1 cellular context compared by ENCODE assay signal in genomic region chr1:170073893-170074249, GRCh38.
TF ChIP-seq lines count a peak whose summit lies in the region.

No MANE protein-coding gene starts in this region.

TF ChIP-seq in GM23338, 12 proteins besides CTCF, POLR2A, EP300 and RAD21 (continued from another document):
- no peak for TF ChIP-seq REST (IDR thresholded peaks at IDR 0.05; ENCODE audit: unreplicated experiment)
TF ChIP-seq in GM23338: peak in this region for 0.
